ENCODE assay signal across 8 cellular contexts in the genomic region with DNA sequence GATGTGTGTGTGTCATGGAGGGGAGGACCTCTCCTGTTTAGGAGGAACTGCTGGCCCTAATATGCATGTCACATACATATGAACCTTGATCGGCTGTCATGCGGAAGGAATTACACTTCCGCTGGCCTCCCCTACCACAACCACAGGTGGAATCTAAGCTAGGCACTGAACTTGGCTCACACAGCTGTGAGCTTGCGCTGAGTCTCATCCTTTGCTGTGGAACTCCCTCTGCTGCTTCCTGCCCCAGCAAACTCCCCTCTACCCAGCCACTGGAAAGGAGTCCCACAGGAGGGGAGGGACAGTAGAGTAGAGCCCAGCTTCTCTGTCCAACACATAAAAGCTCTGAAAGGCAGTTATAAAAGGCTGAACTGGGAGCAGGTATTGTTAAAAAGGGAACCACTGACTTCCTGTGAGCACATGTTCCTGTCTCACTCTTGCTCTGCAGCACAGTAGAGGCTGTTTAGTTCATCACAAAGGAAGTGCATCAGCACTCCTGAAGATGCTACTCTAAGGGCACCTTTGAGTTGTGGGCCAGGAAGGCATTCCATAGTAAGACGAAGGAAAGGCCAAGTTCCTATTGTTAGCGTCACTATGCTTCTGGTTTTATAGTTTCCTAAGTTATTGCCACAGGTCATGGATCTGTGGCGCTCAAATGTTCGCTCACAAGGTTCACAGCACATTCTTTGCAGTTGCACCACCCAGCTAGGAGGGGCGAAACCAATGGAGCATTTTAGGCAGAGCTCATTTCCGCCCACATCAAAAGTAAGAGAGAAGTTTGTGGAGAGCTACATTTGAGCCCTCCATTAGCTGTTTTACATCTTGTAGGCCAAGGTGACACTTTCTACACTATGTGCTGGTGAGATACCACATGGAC. TPM values are rescaled to one million over a fixed set of nuclear protein-coding genes. Genes with fewer than 3 reads are reported as not detected.
DNase-seq lines count a peak whose midpoint lies in the region; ATAC-seq, FAIRE-seq and TF ChIP-seq lines count a peak whose summit lies in the region.

No MANE protein-coding gene starts in this region.

- FAIRE-seq in GM19239 (lab: Jason Lieb, UNC): peak; percentile 98

- no peak overlapping the region for H3K4me3 ChIP-seq in esophagus squamous epithelium

- no peaks in the 10 kb centered on the region for H3K36me3 Mint-ChIP-seq in chondrocyte (ENCODE audit: low read depth)

- no peaks in the 10 kb centered on the region for H3K9me3 Mint-ChIP-seq in chondrocyte (ENCODE audit: low read depth)

- intact Hi-C loops in esophagus squamous epithelium (cut with DNase I): no loop called here

- peaks cover 3% of the 10 kb centered on the region for H3K4me1 Mint-ChIP-seq in chondrocyte (ENCODE audit: low read depth)

- ATAC-seq in HG03139 (IDR thresholded peaks at IDR 0.05; ENCODE audit: unreplicated experiment): peak; percentile 63

- H3K27ac Mint-ChIP-seq in chondrocyte (ENCODE audit: unreplicated experiment): no peak overlapping the region

- no peaks in the 10 kb centered on the region for H3K36me3 ChIP-seq in esophagus squamous epithelium

- H3K9me3 ChIP-seq in esophagus squamous epithelium: no peaks in the 10 kb centered on the region

- peak in 1 of 4 donors; percentile 42 for TF ChIP-seq POLR2A in esophagus squamous epithelium (IDR thresholded peaks at IDR 0.05)

- WGBS in esophagus squamous epithelium, 2 donors: 76 to 79% methylated on average over 10 of the region's 10 CpGs

- H3K4me1 ChIP-seq in esophagus squamous epithelium: no peaks in the 10 kb centered on the region

- DNase-seq in GM19239 (ENCODE audit: insufficient read length, low spot score) (no peak), UCSD-AML1 (lab: John Stamatoyannopoulos, UW; ENCODE audit: unreplicated experiment) (peak; percentile 80), esophagus squamous epithelium (lab: John Stamatoyannopoulos, UW) (no peak), NCI-H526 (lab: John Stamatoyannopoulos, UW) (no peak), NCI-H69 (lab: John Stamatoyannopoulos, UW) (no peak), chondrocyte (ENCODE audit: low spot score) (no peak)
- peak; percentile 23 to 46 for DNase-seq in stimulated activated CD8-positive, alpha-beta memory T cell treated with anti-CD3 and anti-CD28 coated beads, Interleukin-4, amount 100 ng/mL, for 4 hours (ENCODE audit: low read depth in 2 of 2, low spot score in 1 of 2)

- peak overlapping the region in 3 of 4 donors; percentile 43 to 70 (median 69) for H3K27ac ChIP-seq in esophagus squamous epithelium

- no peaks in the 10 kb centered on the region for H3K27me3 ChIP-seq in esophagus squamous epithelium

- no peak overlapping the region for H3K4me3 Mint-ChIP-seq in chondrocyte (ENCODE audit: unreplicated experiment)

- no peak for TF ChIP-seq CTCF in esophagus squamous epithelium (IDR thresholded peaks at IDR 0.05)
- TF ChIP-seq CTCF in chondrocyte (IDR thresholded peaks at IDR 0.05): no peak

- H3K27me3 Mint-ChIP-seq in chondrocyte (ENCODE audit: low read depth): no peaks in the 10 kb centered on the region

RNA-seq across cellular contexts. Expression of gene PTPRC, which starts 17.7 kb away (rescaled TPM):
- 10 to 100 TPM in 3 of 4 donors, 1 to 10 TPM in 1; 9.2 to 39.1 (median 14.9) TPM for total RNA-seq in esophagus squamous epithelium
- total RNA-seq in chondrocyte: not detected in 3 replicates

Comparison
In these comparisons a context has a peak if more than half of its experiments do, and no peak if none do; other contexts are left out.
1. DNase-seq: peak in UCSD-AML1 (single experiment) and stimulated activated CD8-positive, alpha-beta memory T cell treated with anti-CD3 and anti-CD28 coated beads, Interleukin-4, amount 100 ng/mL, for 4 hours (2 of 2); none in GM19239 (single experiment), esophagus squamous epithelium (single experiment), NCI-H526 (0 of 2), NCI-H69 (single experiment) and chondrocyte (single experiment).